ENCODE assay signal across 8 cellular contexts in genomic region chr9:17531642-17532254, GRCh38. TPM values are rescaled to one million over a fixed set of nuclear protein-coding genes. Genes with fewer than 3 reads are reported as not detected.
DNase-seq lines count a peak whose midpoint lies in the region; ATAC-seq and TF ChIP-seq lines count a peak whose summit lies in the region.

No MANE protein-coding gene starts in this region.

- H2AK5ac ChIP-seq in trophoblast cell (ENCODE audit: low read length), result no peak overlapping the region

- H2BK5ac ChIP-seq in trophoblast cell (ENCODE audit: low read depth, low read length, poor library complexity), result no peak overlapping the region

- H3K4me2 ChIP-seq in trophoblast cell (ENCODE audit: low read length), result no peak overlapping the region

- peak; percentile 18 to 60 (median 40) for TF ChIP-seq CTCF in esophagus squamous epithelium (IDR thresholded peaks at IDR 0.05)

- 36 to 44% methylated on average over 9 to 10 of the region's 10 CpGs for WGBS in esophagus squamous epithelium, 2 donors
- WGBS in trophoblast cell (ENCODE audit: extremely low coverage, insufficient coverage, insufficient read length), result no CpG with 5 or more reads among the region's 10 CpGs

- ATAC-seq in GM21360 (IDR thresholded peaks at IDR 0.05; ENCODE audit: unreplicated experiment), result peak; percentile 89
- peak; percentile 49 for ATAC-seq in HG03575 (IDR thresholded peaks at IDR 0.05; ENCODE audit: extremely low read depth, insufficient number of reproducible peaks, low FRiP score, unreplicated experiment)

- intact Hi-C loops in esophagus squamous epithelium (cut with DNase I), result loop anchor here (10.0 kb wide), 1 partner anchor 683 kb away; no protein-coding TSS in a partner anchor

- no peak overlapping the region for H3K18ac ChIP-seq in trophoblast cell (ENCODE audit: low read length)

- H4K12ac ChIP-seq in trophoblast cell (ENCODE audit: low read depth, low read length), result no peak overlapping the region

- peak; percentile 4 for DNase-seq in SIG-M5 treated with dmso at 0.1 percent for 504 hours (lab: John Stamatoyannopoulos, UW; ENCODE audit: unreplicated experiment)
- DNase-seq in SIG-M5 (lab: John Stamatoyannopoulos, UW), result no peak
- peak; percentile 10 for DNase-seq in SHP77 treated with DMSO at 0.1 percent for 48 hours (lab: John Stamatoyannopoulos, UW)
- no peak for DNase-seq in esophagus squamous epithelium (lab: John Stamatoyannopoulos, UW)
- peak; percentile 9 to 47 for DNase-seq in trophoblast cell
- no peak for DNase-seq in GDM1 (lab: John Stamatoyannopoulos, UW)

- no peak overlapping the region for H3K27ac ChIP-seq in esophagus squamous epithelium
- H3K27ac ChIP-seq in trophoblast cell (ENCODE audit: low read depth, low read length), result no peak overlapping the region

- no peak overlapping the region for H3K4ac ChIP-seq in trophoblast cell (ENCODE audit: low read depth, low read length)

- H3K79me2 ChIP-seq in trophoblast cell (ENCODE audit: control insufficient read depth, insufficient read depth, low read length, poor library complexity), result no peaks in the 10 kb centered on the region

- H3K79me1 ChIP-seq in trophoblast cell (ENCODE audit: low read length), result no peaks in the 10 kb centered on the region

- H2BK12ac ChIP-seq in trophoblast cell (ENCODE audit: low read length), result no peak overlapping the region

- H3K9ac ChIP-seq in trophoblast cell (ENCODE audit: low read length), result no peak overlapping the region

- H3K36me3 ChIP-seq in esophagus squamous epithelium (no peaks in the 10 kb centered on the region), trophoblast cell (ENCODE audit: control insufficient read depth in 1 of 2, insufficient read depth in 2 of 2, low read length in 2 of 2) (no peaks in the 10 kb centered on the region)

- H3K23ac ChIP-seq in trophoblast cell (ENCODE audit: low read length), result no peak overlapping the region

- H3K9me3 ChIP-seq in esophagus squamous epithelium (no peaks in the 10 kb centered on the region), trophoblast cell (ENCODE audit: insufficient read depth, low read depth, low read length) (no peaks in the 10 kb centered on the region)

- no peak overlapping the region for H2BK120ac ChIP-seq in trophoblast cell (ENCODE audit: insufficient read depth, low read length, poor library complexity)

- H4K8ac ChIP-seq in trophoblast cell (ENCODE audit: low read depth, low read length), result no peak overlapping the region

- H3K4me1 ChIP-seq in esophagus squamous epithelium (no peaks in the 10 kb centered on the region), trophoblast cell (ENCODE audit: control insufficient read depth in 1 of 2, insufficient read depth in 2 of 2, low read length in 2 of 2) (no peaks in the 10 kb centered on the region)

- no peak for TF ChIP-seq POLR2A in esophagus squamous epithelium (IDR thresholded peaks at IDR 0.05)

- no peak overlapping the region for H4K91ac ChIP-seq in trophoblast cell (ENCODE audit: low read depth, low read length)

- H2AFZ ChIP-seq in trophoblast cell (ENCODE audit: insufficient read depth, low read length, poor library complexity), result no peak overlapping the region

- no peak overlapping the region for H3K4me3 ChIP-seq in esophagus squamous epithelium
- H3K4me3 ChIP-seq in trophoblast cell (ENCODE audit: low read depth, low read length), result no peak overlapping the region

- no peak overlapping the region for H3K14ac ChIP-seq in trophoblast cell (ENCODE audit: low read length)

- H3K27me3 ChIP-seq in esophagus squamous epithelium (no peaks in the 10 kb centered on the region), trophoblast cell (ENCODE audit: insufficient read depth, low read length) (no peaks in the 10 kb centered on the region)

RNA-seq across cellular contexts. Expression of gene SH3GL2, which starts 47.1 kb away (rescaled TPM):
- under 1 TPM in 1 of 4 donors, not detected in 3; 0.19 TPM for total RNA-seq in esophagus squamous epithelium
- polyA plus RNA-seq in trophoblast cell (2013), result 0.06 and 0.08 TPM in 2 replicates

Comparison
In these comparisons a context has a peak if more than half of its experiments do, and no peak if none do; other contexts are left out.
1. DNase-seq: peak in SIG-M5 treated with dmso at 0.1 percent for 504 hours (single experiment), SHP77 treated with DMSO at 0.1 percent for 48 hours (single experiment) and trophoblast cell (2 of 2); none in SIG-M5 (single experiment), esophagus squamous epithelium (single experiment) and GDM1 (single experiment).